15 cellular contexts compared by ENCODE assay signal in the genomic region with DNA sequence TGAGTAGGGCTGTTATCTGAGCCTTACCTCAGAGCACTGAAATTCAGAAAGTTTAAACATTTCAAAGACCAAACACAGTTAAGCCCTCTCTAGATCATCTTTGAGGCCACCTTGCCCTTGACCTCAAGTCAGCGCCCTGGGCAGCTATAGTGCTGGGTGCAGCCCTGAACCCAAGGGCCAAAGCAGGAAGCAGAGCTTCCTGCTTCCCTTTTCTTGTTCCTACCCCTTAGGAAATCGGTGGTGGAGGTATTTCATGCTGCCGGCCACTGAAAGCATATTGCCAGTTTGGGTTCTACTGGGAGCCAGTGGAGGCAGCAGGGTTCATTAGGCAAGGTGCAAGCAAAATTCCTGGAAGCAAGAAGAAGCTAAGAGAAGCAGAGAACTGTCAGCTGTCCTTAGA.
DNase-seq lines count a peak whose midpoint lies in the region; ATAC-seq lines count a peak whose summit lies in the region.
"Had no signal": no experiment of that assay in that cellular context is flagged by ENCODE, and none has a peak within 500 bp of the region (broad histone marks: within the 10 kb centered on the region; RNA-seq: fewer than 3 reads in every experiment).

No MANE protein-coding gene starts in this region.

- H3K27me3 Mint-ChIP-seq in activated naive CD4-positive, alpha-beta T cell treated with anti-CD3 and anti-CD28 coated beads, Interleukin-2, amount 50 U/mL, for 24 hours, result no peaks in the 10 kb centered on the region
- H3K27me3 Mint-ChIP-seq in effector memory CD8-positive, alpha-beta T cell, result no peaks in the 10 kb centered on the region
- H3K27me3 Mint-ChIP-seq in stimulated activated naive CD8-positive, alpha-beta T cell treated with anti-CD3 and anti-CD28 coated beads, Interleukin-15, amount 100 ng/mL, for 72 hours, result no peaks in the 10 kb centered on the region

- peak overlapping the region; percentile 45 for H3K4me3 Mint-ChIP-seq in activated naive CD4-positive, alpha-beta T cell treated with anti-CD3 and anti-CD28 coated beads, Interleukin-2, amount 50 U/mL, for 24 hours
- H3K4me3 Mint-ChIP-seq in effector memory CD8-positive, alpha-beta T cell, result peak overlapping the region; percentile 71 to 73
- peak overlapping the region; percentile 59 for H3K4me3 Mint-ChIP-seq in stimulated activated naive CD8-positive, alpha-beta T cell treated with anti-CD3 and anti-CD28 coated beads, Interleukin-15, amount 100 ng/mL, for 72 hours

- no peaks in the 10 kb centered on the region for H3K36me3 Mint-ChIP-seq in activated naive CD4-positive, alpha-beta T cell treated with anti-CD3 and anti-CD28 coated beads, Interleukin-2, amount 50 U/mL, for 24 hours
- H3K36me3 Mint-ChIP-seq in effector memory CD8-positive, alpha-beta T cell (ENCODE audit: insufficient read depth), result peaks cover 50% of the 10 kb centered on the region

- H3K4me1 Mint-ChIP-seq in activated naive CD4-positive, alpha-beta T cell treated with anti-CD3 and anti-CD28 coated beads, Interleukin-2, amount 50 U/mL, for 24 hours, result peaks cover 69% of the 10 kb centered on the region
- H3K4me1 Mint-ChIP-seq in effector memory CD8-positive, alpha-beta T cell (ENCODE audit: low read depth in 2 of 2), result peaks cover 59 to 74% of the 10 kb centered on the region in 2 donors
- H3K4me1 Mint-ChIP-seq in stimulated activated naive CD8-positive, alpha-beta T cell treated with anti-CD3 and anti-CD28 coated beads, Interleukin-15, amount 100 ng/mL, for 72 hours, result peaks cover 74% of the 10 kb centered on the region

- peak overlapping the region; percentile 96 for H3K27ac Mint-ChIP-seq in activated naive CD4-positive, alpha-beta T cell treated with anti-CD3 and anti-CD28 coated beads, Interleukin-2, amount 50 U/mL, for 24 hours
- peak overlapping the region; percentile 63 to 94 for H3K27ac Mint-ChIP-seq in effector memory CD8-positive, alpha-beta T cell
- peak overlapping the region; percentile 95 to 99 for H3K27ac Mint-ChIP-seq in stimulated activated naive CD8-positive, alpha-beta T cell treated with anti-CD3 and anti-CD28 coated beads, Interleukin-15, amount 100 ng/mL, for 72 hours

- no peaks in the 10 kb centered on the region for H3K9me3 Mint-ChIP-seq in activated naive CD4-positive, alpha-beta T cell treated with anti-CD3 and anti-CD28 coated beads, Interleukin-2, amount 50 U/mL, for 24 hours
- no peaks in the 10 kb centered on the region for H3K9me3 Mint-ChIP-seq in effector memory CD8-positive, alpha-beta T cell
- no peaks in the 10 kb centered on the region for H3K9me3 Mint-ChIP-seq in stimulated activated naive CD8-positive, alpha-beta T cell treated with anti-CD3 and anti-CD28 coated beads, Interleukin-15, amount 100 ng/mL, for 72 hours

- ATAC-seq in effector memory CD8-positive, alpha-beta T cell (replicated peaks), result no peak
- ATAC-seq in stimulated activated naive CD8-positive, alpha-beta T cell treated with anti-CD3 and anti-CD28 coated beads, Interleukin-15, amount 100 ng/mL, for 72 hours, result no peak
- ATAC-seq: Panc1 had no signal

- no peak for DNase-seq in activated naive CD4-positive, alpha-beta T cell treated with anti-CD3 and anti-CD28 coated beads, Interleukin-2, amount 50 U/mL, for 16 hours
- DNase-seq in SKM-1 treated with dmso at 0.1 percent for 144 hours (lab: John Stamatoyannopoulos, UW; ENCODE audit: unreplicated experiment) (peak; percentile 91), NCI-H128 (lab: John Stamatoyannopoulos, UW; ENCODE audit: unreplicated experiment) (no peak), NCI-H1092 (lab: John Stamatoyannopoulos, UW) (no peak), NCI-H1417 (lab: John Stamatoyannopoulos, UW) (no peak)
- DNase-seq in effector memory CD8-positive, alpha-beta T cell, result no peak
- DNase-seq in stimulated activated naive CD8-positive, alpha-beta T cell treated with anti-CD3 and anti-CD28 coated beads, Interleukin-15, amount 100 ng/mL, for 72 hours, result no peak
- DNase-seq: effector CD4-positive, alpha-beta T cell; foreskin fibroblast; NCI-H1048; NCI-H226; stimulated activated CD4-positive, alpha-beta T cell treated with anti-CD3 and anti-CD28 coated beads, Interleukin-4, amount 100 ng/mL, for 1 hour; stimulated activated naive CD4-positive, alpha-beta T cell treated with Interleukin-2 at 50 U/mL for 16 hours had no signal
